Comparison of ENCODE assay signal across 23 cellular contexts in the genomic region with DNA sequence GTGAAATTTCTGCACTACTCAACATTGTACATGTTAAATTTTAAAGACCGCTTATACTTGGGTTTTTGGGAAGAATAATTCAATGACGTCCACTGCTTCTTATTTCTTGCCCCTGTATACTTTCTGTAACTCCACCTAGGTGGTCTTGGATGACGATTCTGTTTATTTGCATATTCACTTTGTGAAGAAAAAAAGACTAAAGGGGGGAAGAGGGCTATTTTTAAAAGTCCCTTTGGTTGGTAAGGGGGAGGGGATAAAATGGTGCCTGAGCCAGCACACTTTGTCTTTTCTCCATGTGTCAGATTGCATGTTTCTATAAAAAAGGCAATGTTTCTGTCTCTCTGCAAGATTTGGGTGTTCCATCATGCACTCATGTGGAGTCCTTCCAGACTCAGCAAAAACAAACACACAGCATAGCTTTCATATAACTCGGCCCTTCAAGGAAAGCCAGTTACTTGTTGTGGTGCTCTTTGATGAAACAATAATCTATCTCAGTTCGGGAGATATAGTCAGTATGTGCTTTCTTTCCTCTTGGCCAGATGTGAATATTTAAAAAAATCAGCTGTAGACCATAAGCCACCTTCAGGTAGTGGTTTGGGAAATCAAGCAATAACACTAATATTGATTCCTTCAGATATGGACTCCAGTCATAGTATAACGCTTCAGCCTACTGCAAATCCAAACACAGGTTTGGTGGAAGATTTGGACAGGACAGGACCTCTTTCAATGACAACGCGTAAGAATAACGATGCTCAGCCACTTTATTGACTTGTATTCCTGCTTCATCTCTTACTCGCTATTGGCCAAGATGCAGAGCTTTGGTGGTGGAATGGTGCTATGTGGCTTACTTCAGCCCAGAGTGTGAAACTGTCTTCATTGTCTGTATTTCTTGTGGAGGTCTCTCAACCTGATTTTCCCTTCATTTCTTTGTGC.
DNase-seq lines count a peak whose midpoint lies in the region; ATAC-seq and TF ChIP-seq lines count a peak whose summit lies in the region.
"Had no signal": no experiment of that assay in that cellular context is flagged by ENCODE, and none has a peak within 500 bp of the region (broad histone marks: within the 10 kb centered on the region; RNA-seq: fewer than 3 reads in every experiment).

No MANE protein-coding gene starts in this region.

- no peak overlapping the region for H3K9ac ChIP-seq in trophoblast cell (ENCODE audit: low read length)

- no peaks in the 10 kb centered on the region for H4K20me1 ChIP-seq in GM23338 (replicated peaks; ENCODE audit: insufficient read depth)

- no peaks in the 10 kb centered on the region for H3K27me3 Mint-ChIP-seq in CD8-positive, alpha-beta memory T cell
- H3K27me3 Mint-ChIP-seq in GM23338 (ENCODE audit: insufficient read depth, low read depth, poor library complexity), result no peaks in the 10 kb centered on the region
- H3K27me3 Mint-ChIP-seq in activated naive CD8-positive, alpha-beta T cell treated with anti-CD3 and anti-CD28 coated beads for 36 hours, result no peaks in the 10 kb centered on the region
- H3K27me3 Mint-ChIP-seq: activated CD4-positive, alpha-beta T cell treated with anti-CD3 and anti-CD28 coated beads, Interleukin-2, amount 10 ng/mL, durations not matched to agents 24 days and 14 days had no signal

- 86 to 87% methylated on average over 10 of the region's 10 CpGs for whole genome bisulfite sequencing in thyroid gland, 2 donors
- no CpG with 5 or more reads among the region's 10 CpGs for WGBS in trophoblast cell (ENCODE audit: extremely low coverage, insufficient coverage, insufficient read length)

- peaks cover 2 to 10% (median 3%) of the 10 kb centered on the region in 5 donors for H3K9me3 Mint-ChIP-seq in CD8-positive, alpha-beta memory T cell
- peaks cover 4% of the 10 kb centered on the region; the same call in 2 of the 3 replicates for H3K9me3 Mint-ChIP-seq in GM23338
- peaks cover 21% of the 10 kb centered on the region for H3K9me3 Mint-ChIP-seq in activated naive CD8-positive, alpha-beta T cell treated with anti-CD3 and anti-CD28 coated beads for 36 hours

- no peak overlapping the region for H3K14ac ChIP-seq in trophoblast cell (ENCODE audit: low read length)

- no peak overlapping the region for H3K27ac ChIP-seq in CD8-positive, alpha-beta memory T cell (ENCODE audit: low read depth, low read length)
- H3K27ac ChIP-seq in GM23338 (ENCODE audit: low read depth), result no peak overlapping the region
- no peak overlapping the region for H3K27ac ChIP-seq in thyroid gland
- no peak overlapping the region for H3K27ac ChIP-seq in trophoblast cell (ENCODE audit: low read depth, low read length)
- H3K27ac ChIP-seq: Peyer's patch, upper lobe of left lung had no signal

- no peaks in the 10 kb centered on the region for H3F3A ChIP-seq in GM23338 (replicated peaks; ENCODE audit: low read depth)

- no peak overlapping the region for H3K23ac ChIP-seq in trophoblast cell (ENCODE audit: low read length)

- CTCF ChIA-PET in CD8-positive, alpha-beta memory T cell (lab: Charles Lee), result no interaction called here

- H3K4me3 Mint-ChIP-seq in CD8-positive, alpha-beta memory T cell, result no peak overlapping the region
- H3K4me3 Mint-ChIP-seq in GM23338, result no peak overlapping the region
- no peak overlapping the region for H3K4me3 Mint-ChIP-seq in activated naive CD8-positive, alpha-beta T cell treated with anti-CD3 and anti-CD28 coated beads for 36 hours
- H3K4me3 Mint-ChIP-seq: activated CD4-positive, alpha-beta T cell treated with anti-CD3 and anti-CD28 coated beads, Interleukin-2, amount 10 ng/mL, durations not matched to agents 24 days and 14 days; T-helper 1 cell treated with Interleukin-12 subunit alpha and Interleukin-12 subunit beta and Interleukin-4 antibody, amounts not matched to agents 30 μg/mL and 1 μg/mL, for 36 hours had no signal

- H3K18ac ChIP-seq in trophoblast cell (ENCODE audit: low read length), result no peak overlapping the region

- no peaks in the 10 kb centered on the region for H3K79me2 ChIP-seq in GM23338 (replicated peaks; ENCODE audit: insufficient read depth)
- H3K79me2 ChIP-seq in trophoblast cell (ENCODE audit: control insufficient read depth, insufficient read depth, low read length, poor library complexity), result no peaks in the 10 kb centered on the region

- ATAC-seq in GM23338, result no peak

- H4K91ac ChIP-seq in trophoblast cell (ENCODE audit: low read depth, low read length), result no peak overlapping the region

- H3K9me3 ChIP-seq in CD8-positive, alpha-beta memory T cell (ENCODE audit: low read length), result peaks cover 4% of the 10 kb centered on the region
- H3K9me3 ChIP-seq in thyroid gland (no peaks in the 10 kb centered on the region), trophoblast cell (ENCODE audit: insufficient read depth, low read depth, low read length) (no peaks in the 10 kb centered on the region)
- H3K9me3 ChIP-seq: neutrophil, Peyer's patch, upper lobe of left lung had no signal

- H3K4me1 ChIP-seq in CD8-positive, alpha-beta memory T cell (ENCODE audit: insufficient read depth, low read length), result peaks cover 5% of the 10 kb centered on the region
- H3K4me1 ChIP-seq in GM23338 (ENCODE audit: insufficient read depth) (peaks cover 23% of the 10 kb centered on the region), thyroid gland (no peaks in the 10 kb centered on the region), trophoblast cell (ENCODE audit: control insufficient read depth in 1 of 2, insufficient read depth in 2 of 2, low read length in 2 of 2) (no peaks in the 10 kb centered on the region)
- H3K4me1 ChIP-seq: Peyer's patch had no signal

- TF ChIP-seq CTCF in GM23338 (conservative IDR thresholded peaks at IDR 0.05; ENCODE audit: low read depth in 2 of 2) (no peak), thyroid gland (IDR thresholded peaks at IDR 0.05) (no peak)

- no peak overlapping the region for H2BK120ac ChIP-seq in trophoblast cell (ENCODE audit: insufficient read depth, low read length, poor library complexity)

- TF ChIP-seq POLR2A in thyroid gland (IDR thresholded peaks at IDR 0.05), result no peak

- H3K79me1 ChIP-seq in trophoblast cell (ENCODE audit: low read length), result no peaks in the 10 kb centered on the region

- no peak overlapping the region for H4K12ac ChIP-seq in trophoblast cell (ENCODE audit: low read depth, low read length)

- no peak for DNase-seq in CD8-positive, alpha-beta memory T cell
- DNase-seq in GM23338 (ENCODE audit: low spot score), result no peak
- DNase-seq in activated naive CD8-positive, alpha-beta T cell treated with anti-CD3 and anti-CD28 coated beads for 36 hours, result no peak
- peak; percentile 16 for DNase-seq in iris pigment epithelial cell (ENCODE audit: low read depth)
- no peak for DNase-seq in thyroid gland
- DNase-seq in activated CD8-positive, alpha-beta memory T cell treated with anti-CD3 and anti-CD28 coated beads for 24 hours, result no peak
- no peak for DNase-seq in mucosa of gallbladder (ENCODE audit: low spot score)
- DNase-seq in trophoblast cell, result no peak
- DNase-seq: activated CD4-positive, alpha-beta T cell treated with anti-CD3 and anti-CD28 coated beads, Interleukin-2, amount 10 ng/mL, durations not matched to agents 24 days and 14 days; anterior cingulate cortex; caudate nucleus; DMS53; H7; Kasumi-1; NCI-H1694; NCI-H2171; NCI-H524; NK-92 treated with Interleukin-12 subunit alpha and Interleukin-12 subunit beta, amount 100 ng/mL, for 24 hours; Peyer's patch; stimulated activated CD8-positive, alpha-beta memory T cell treated with anti-CD3 and anti-CD28 coated beads, Interleukin-4, amount 100 ng/mL, for 48 hours; upper lobe of left lung had no signal

- no peak overlapping the region for H2AK5ac ChIP-seq in trophoblast cell (ENCODE audit: low read length)

- H2AFZ ChIP-seq in GM23338 (no peak overlapping the region), trophoblast cell (ENCODE audit: insufficient read depth, low read length, poor library complexity) (no peak overlapping the region)

- H3K36me3 ChIP-seq in CD8-positive, alpha-beta memory T cell (ENCODE audit: insufficient read depth, low read length), result peaks cover 49% of the 10 kb centered on the region
- no peaks in the 10 kb centered on the region for H3K36me3 ChIP-seq in GM23338 (ENCODE audit: insufficient read depth)
- peaks cover 4 to 5% of the 10 kb centered on the region in 2 donors for H3K36me3 ChIP-seq in thyroid gland
- H3K36me3 ChIP-seq in trophoblast cell (ENCODE audit: control insufficient read depth in 1 of 2, insufficient read depth in 2 of 2, low read length in 2 of 2), result no peaks in the 10 kb centered on the region

- no peaks in the 10 kb centered on the region for H3K27me3 ChIP-seq in CD8-positive, alpha-beta memory T cell (ENCODE audit: insufficient read depth, low read length, poor library complexity, severe bottlenecking)
- H3K27me3 ChIP-seq in GM23338 (ENCODE audit: insufficient read depth) (no peaks in the 10 kb centered on the region), thyroid gland (no peaks in the 10 kb centered on the region), trophoblast cell (ENCODE audit: insufficient read depth, low read length) (no peaks in the 10 kb centered on the region)
- H3K27me3 ChIP-seq: neutrophil, Peyer's patch, upper lobe of left lung had no signal

- POLR2A ChIA-PET in CD8-positive, alpha-beta memory T cell (lab: Charles Lee), result no interaction called here

- 0 out of 2 replicates have a peak overlapping the region, but pooled peaks have one; percentile 15 for H3K4me2 ChIP-seq in GM23338
- no peak overlapping the region for H3K4me2 ChIP-seq in trophoblast cell (ENCODE audit: low read length)

- intact Hi-C loops in thyroid gland (cut with DNase I), result no loop called here

- H3K36me3 Mint-ChIP-seq in CD8-positive, alpha-beta memory T cell, result peaks cover 50 to 99% (median 76%) of the 10 kb centered on the region in 3 donors
- no peaks in the 10 kb centered on the region for H3K36me3 Mint-ChIP-seq in GM23338 (ENCODE audit: low read depth)
- H3K36me3 Mint-ChIP-seq in activated naive CD8-positive, alpha-beta T cell treated with anti-CD3 and anti-CD28 coated beads for 36 hours, result peaks cover 97% of the 10 kb centered on the region

- H3K4me1 Mint-ChIP-seq in CD8-positive, alpha-beta memory T cell, result peaks cover 39 to 81% (median 69%) of the 10 kb centered on the region in 3 donors
- peaks cover 21% of the 10 kb centered on the region for H3K4me1 Mint-ChIP-seq in GM23338
- peaks cover 25% of the 10 kb centered on the region for H3K4me1 Mint-ChIP-seq in activated naive CD8-positive, alpha-beta T cell treated with anti-CD3 and anti-CD28 coated beads for 36 hours

- no peak overlapping the region for H2BK5ac ChIP-seq in trophoblast cell (ENCODE audit: low read depth, low read length, poor library complexity)

- no peak overlapping the region for H2BK12ac ChIP-seq in trophoblast cell (ENCODE audit: low read length)

- peaks cover 23% of the 10 kb centered on the region for H3K9me2 ChIP-seq in GM23338 (ENCODE audit: insufficient read depth)

- peak overlapping the region; percentile 30 to 92 (median 58) for H3K27ac Mint-ChIP-seq in CD8-positive, alpha-beta memory T cell
- no peak overlapping the region for H3K27ac Mint-ChIP-seq in GM23338
- H3K27ac Mint-ChIP-seq in activated naive CD8-positive, alpha-beta T cell treated with anti-CD3 and anti-CD28 coated beads for 36 hours, result peak overlapping the region; percentile 3
- H3K27ac Mint-ChIP-seq: activated CD4-positive, alpha-beta T cell treated with anti-CD3 and anti-CD28 coated beads, Interleukin-2, amount 10 ng/mL, durations not matched to agents 24 days and 14 days; T-helper 1 cell treated with Interleukin-12 subunit alpha and Interleukin-12 subunit beta and Interleukin-4 antibody, amounts not matched to agents 30 μg/mL and 1 μg/mL, for 36 hours had no signal

- H3K4me3 ChIP-seq in CD8-positive, alpha-beta memory T cell (ENCODE audit: low read length), result no peak overlapping the region
- H3K4me3 ChIP-seq in GM23338, result no peak overlapping the region
- no peak overlapping the region for H3K4me3 ChIP-seq in thyroid gland (replicated peaks in 1 of 3)
- no peak overlapping the region for H3K4me3 ChIP-seq in trophoblast cell (ENCODE audit: low read depth, low read length)
- H3K4me3 ChIP-seq: Peyer's patch, upper lobe of left lung had no signal

- H3K4ac ChIP-seq in trophoblast cell (ENCODE audit: low read depth, low read length), result no peak overlapping the region

- H4K8ac ChIP-seq in trophoblast cell (ENCODE audit: low read depth, low read length), result no peak overlapping the region
